In genomic region chr21:35426484-35426883, GRCh38 we compare ENCODE assay signal across 19 cellular contexts.
"Had no signal": no experiment of that assay in that cellular context is flagged by ENCODE, and none has a peak within 500 bp of the region (broad histone marks: within the 10 kb centered on the region; RNA-seq: fewer than 3 reads in every experiment).

No MANE protein-coding gene starts in this region.

- FAIRE-seq: bronchial epithelial cell, frontal cortex, islet of Langerhans, TTC549 had no signal

- H3K27ac Mint-ChIP-seq: activated B cell treated with CpG ODN at 0.5 μM for 24 hours; activated CD4-positive, alpha-beta T cell treated with anti-CD3 and anti-CD28 coated beads, Interleukin-2, amount 10 ng/mL, durations not matched to agents 7 days and 5 days; stimulated activated naive B cell treated with anti-CD40 and anti-IgM and Interleukin-4, amounts not matched to agents 10 μg/mL and 1 μg/mL and 100 μg/mL, for 72 hours had no signal

- H3K4me1 ChIP-seq: ascending aorta, transverse colon had no signal

- H3K4me3 Mint-ChIP-seq: activated B cell treated with CpG ODN at 0.5 μM for 24 hours; activated CD4-positive, alpha-beta T cell treated with anti-CD3 and anti-CD28 coated beads, Interleukin-2, amount 10 ng/mL, durations not matched to agents 7 days and 5 days; stimulated activated naive B cell treated with anti-CD40 and anti-IgM and Interleukin-4, amounts not matched to agents 10 μg/mL and 1 μg/mL and 100 μg/mL, for 72 hours had no signal

- DNase-seq: activated B cell treated with CpG ODN at 0.5 μM for 24 hours; activated CD4-positive, alpha-beta T cell treated with anti-CD3 and anti-CD28 coated beads, Interleukin-2, amount 10 ng/mL, durations not matched to agents 7 days and 5 days; activated gamma-delta T cell; heart left ventricle; mammary epithelial cell; mucosa of descending colon; naive thymus-derived CD4-positive, alpha-beta T cell; stimulated activated CD4-positive, alpha-beta T cell treated with anti-CD3 and anti-CD28 coated beads, Interleukin-2, amount 100 ng/mL, for 48 hours; stimulated activated naive B cell treated with anti-CD40 and anti-IgM and Interleukin-4, amounts not matched to agents 10 μg/mL and 1 μg/mL and 100 μg/mL, for 72 hours; T-helper 2 cell; transverse colon had no signal

- ATAC-seq: heart left ventricle; left lobe of liver; mucosa of descending colon; naive thymus-derived CD4-positive, alpha-beta T cell; stimulated activated naive B cell treated with anti-CD40 and anti-IgM and Interleukin-4, amounts not matched to agents 10 μg/mL and 1 μg/mL and 100 μg/mL, for 72 hours had no signal

- H3K27me3 ChIP-seq: ascending aorta, SJSA1 had no signal

- H3K4me3 ChIP-seq: ascending aorta, heart left ventricle, mucosa of descending colon, SJSA1, transverse colon had no signal

- H3K9me3 ChIP-seq: mucosa of descending colon, SJSA1, transverse colon had no signal

- H3K36me3 ChIP-seq: ascending aorta, heart left ventricle, SJSA1, transverse colon had no signal

- H3K4me1 Mint-ChIP-seq: activated B cell treated with CpG ODN at 0.5 μM for 24 hours had no signal

- H3K27ac ChIP-seq: ascending aorta, epithelial cell of prostate, SJSA1, transverse colon had no signal
